In the genomic region with DNA sequence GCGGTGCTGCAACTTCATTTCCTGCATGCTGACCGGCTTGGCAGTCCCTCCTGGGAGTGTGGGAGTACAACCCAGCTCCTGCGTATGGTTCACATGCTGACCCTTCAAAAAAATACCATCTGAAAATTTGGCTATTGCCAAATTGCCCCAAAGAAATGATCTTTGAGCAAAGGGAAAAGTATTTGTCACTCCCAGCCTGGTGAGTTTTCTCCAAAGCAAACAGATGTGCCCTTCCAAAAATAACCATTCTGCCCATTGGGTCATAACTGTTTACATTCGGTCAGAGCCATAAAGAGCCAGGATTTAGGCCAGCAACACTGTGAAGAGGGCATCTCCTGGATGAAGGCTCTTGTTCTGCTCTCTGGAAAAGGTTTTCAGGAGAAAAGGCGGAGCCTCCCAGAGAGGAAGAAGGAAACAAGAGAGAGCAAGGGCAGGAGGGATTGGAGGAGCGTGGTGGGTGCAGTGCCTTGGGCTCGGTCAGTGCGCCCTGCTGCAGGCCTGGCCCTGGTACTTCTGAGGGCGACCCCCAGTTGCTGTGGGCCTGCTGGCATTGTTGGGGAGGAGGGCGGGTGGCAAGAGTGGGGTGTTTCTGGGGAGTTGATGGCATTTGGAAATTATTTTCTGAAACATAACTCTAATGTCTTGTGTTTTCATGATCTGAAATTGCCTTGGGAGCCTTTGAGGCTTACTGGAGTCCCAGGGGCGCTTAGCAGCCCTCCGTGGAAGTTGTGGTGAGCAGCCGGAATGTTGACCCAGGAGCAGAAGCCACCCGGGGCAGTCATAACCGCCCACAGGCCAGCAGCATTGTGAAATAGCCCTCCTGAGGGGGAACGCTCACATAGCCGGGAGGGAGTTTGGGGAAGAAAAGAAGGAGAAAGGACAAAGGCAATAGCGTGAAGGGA, we compare ENCODE assay signal across 17 cellular contexts.
DNase-seq lines count a peak whose midpoint lies in the region; ATAC-seq, FAIRE-seq and TF ChIP-seq lines count a peak whose summit lies in the region.
"Had no signal": no experiment of that assay in that cellular context is flagged by ENCODE, and none has a peak within 500 bp of the region (broad histone marks: within the 10 kb centered on the region; RNA-seq: fewer than 3 reads in every experiment).

No MANE protein-coding gene starts in this region.

- whole genome bisulfite sequencing in A549 (ENCODE audit: missing lambda C conversion rate), result 70% methylated on average over 16 of the region's 18 CpGs
- WGBS in small intestine, 3 donors, result 82 to 86% (median 84%) methylated on average over 17 to 18 of the region's 18 CpGs

- FAIRE-seq in A549 (lab: Jason Lieb, UNC), result no peak
- FAIRE-seq in small intestine (lab: Jason Lieb, UNC), result no peak
- FAIRE-seq: G401.6 had no signal

- no peaks in the 10 kb centered on the region for H3K79me2 ChIP-seq in neural progenitor cell (ENCODE audit: low read depth)

- CTCF ChIA-PET in A549 (lab: Yijun Ruan, JAX), result no interaction called here

- H3K27ac ChIP-seq in A549, result peak overlapping the region; percentile 35 to 77; a peak in 5 of 6 replicates
- H3K27ac ChIP-seq in neural progenitor cell, result no peak overlapping the region
- no peak overlapping the region for H3K27ac ChIP-seq in small intestine (ENCODE audit: low read depth in 1 of 2, low read length in 1 of 2)
- H3K27ac ChIP-seq: ovary had no signal

- DNase-seq in A549 (ENCODE audit: low read depth in 1 of 2, low spot score in 1 of 2) (peak in 1 of 2 experiments; percentile 25), NCI-H460 (ENCODE audit: extremely low read depth, low read depth) (peak; percentile 73), neural progenitor cell (ENCODE audit: low spot score) (peak; percentile 10), small intestine (no peak), natural killer cell (no peak)
- DNase-seq in stimulated activated naive B cell treated with anti-CD40 and anti-IgM and Interleukin-4, amounts not matched to agents 10 μg/mL and 1 μg/mL and 100 μg/mL, for 72 hours, result no peak
- DNase-seq: activated CD4-positive, alpha-beta T cell treated with anti-CD3 and anti-CD28 coated beads for 48 hours; caudate nucleus; Karpas-422; NCI-H1694 treated with DMSO at 0.1 percent for 48 hours; ovary; stimulated activated CD4-positive, alpha-beta T cell treated with anti-CD3 and anti-CD28 coated beads, Interleukin-12 subunit alpha, Interleukin-12 subunit beta, amount 100 ng/mL, for 4 hours; stimulated activated naive CD8-positive, alpha-beta T cell treated with anti-CD3 and anti-CD28 coated beads, Interleukin-15, amount 100 ng/mL, for 72 hours had no signal

- no peak overlapping the region for H3K4me3 Mint-ChIP-seq in dendritic cell treated with granulocyte-macrophage colony-stimulating factor and Interleukin-4, amounts not matched to agents 40 ng/mL and 50 ng/mL, for 4 days
- H3K4me3 Mint-ChIP-seq in neural progenitor cell (no peak overlapping the region), natural killer cell (no peak overlapping the region)
- H3K4me3 Mint-ChIP-seq in stimulated activated naive B cell treated with anti-CD40 and anti-IgM and Interleukin-4, amounts not matched to agents 10 μg/mL and 1 μg/mL and 100 μg/mL, for 72 hours, result no peak overlapping the region
- H3K4me3 Mint-ChIP-seq: activated naive CD4-positive, alpha-beta T cell treated with anti-CD3 and anti-CD28 coated beads, Interleukin-2, amount 50 U/mL, for 24 hours; stimulated activated naive CD8-positive, alpha-beta T cell treated with anti-CD3 and anti-CD28 coated beads, Interleukin-15, amount 100 ng/mL, for 72 hours had no signal

- peaks cover 41% of the 10 kb centered on the region for H3K27me3 Mint-ChIP-seq in dendritic cell treated with granulocyte-macrophage colony-stimulating factor and Interleukin-4, amounts not matched to agents 40 ng/mL and 50 ng/mL, for 4 days
- H3K27me3 Mint-ChIP-seq in neural progenitor cell (ENCODE audit: insufficient read depth, low read depth), result peaks cover 7% of the 10 kb centered on the region
- peaks cover 33 to 36% of the 10 kb centered on the region in 2 donors for H3K27me3 Mint-ChIP-seq in stimulated activated naive B cell treated with anti-CD40 and anti-IgM and Interleukin-4, amounts not matched to agents 10 μg/mL and 1 μg/mL and 100 μg/mL, for 72 hours
- peaks cover 19 to 44% of the 10 kb centered on the region in 2 donors for H3K27me3 Mint-ChIP-seq in natural killer cell (ENCODE audit: low read depth in 2 of 2)

- POLR2A ChIA-PET in A549 (lab: Yijun Ruan, JAX), result no interaction called here

- no peak for TF ChIP-seq EP300 in A549 (IDR thresholded peaks at IDR 0.05)

- ATAC-seq in A549 (peak in 1 of 2 experiments; percentile 37; a peak in 1 of 6 replicates), GM21529 (IDR thresholded peaks at IDR 0.05; ENCODE audit: unreplicated experiment) (no peak), natural killer cell (no peak)
- ATAC-seq in stimulated activated naive B cell treated with anti-CD40 and anti-IgM and Interleukin-4, amounts not matched to agents 10 μg/mL and 1 μg/mL and 100 μg/mL, for 72 hours (replicated peaks), result no peak
- ATAC-seq: stimulated activated naive CD8-positive, alpha-beta T cell treated with anti-CD3 and anti-CD28 coated beads, Interleukin-15, amount 100 ng/mL, for 72 hours had no signal

- H3K4me1 ChIP-seq in A549, result peaks cover 29% of the 10 kb centered on the region
- H3K4me1 ChIP-seq in neural progenitor cell, result no peaks in the 10 kb centered on the region
- no peaks in the 10 kb centered on the region for H3K4me1 ChIP-seq in small intestine (ENCODE audit: control insufficient read depth in 2 of 2, insufficient read depth in 1 of 2, low read depth in 1 of 2, low read length in 1 of 2)

- no peak for TF ChIP-seq RAD21 in A549 (conservative IDR thresholded peaks at IDR 0.05 in 1 of 2, IDR thresholded peaks at IDR 0.05 in 1 of 2)

- H3K27me3 ChIP-seq in neural progenitor cell (no peaks in the 10 kb centered on the region), small intestine (ENCODE audit: control insufficient read depth in 2 of 2, insufficient read depth in 2 of 2, low read length in 2 of 2) (peaks cover 0 to 2% of the 10 kb centered on the region in 2 donors)
- H3K27me3 ChIP-seq: ovary had no signal

- H3K9ac ChIP-seq in neural progenitor cell, result no peak overlapping the region

- no peaks in the 10 kb centered on the region for H4K20me1 ChIP-seq in neural progenitor cell (ENCODE audit: low read depth)

- TF ChIP-seq CTCF in A549 (IDR thresholded peaks at IDR 0.05) (no peak), neural progenitor cell (IDR thresholded peaks at IDR 0.05) (no peak), natural killer cell (IDR thresholded peaks at IDR 0.05) (no peak)

- H3K9me3 ChIP-seq in A549, result no peaks in the 10 kb centered on the region
- H3K9me3 ChIP-seq in neural progenitor cell (ENCODE audit: low read depth), result no peaks in the 10 kb centered on the region
- no peaks in the 10 kb centered on the region for H3K9me3 ChIP-seq in small intestine (ENCODE audit: control insufficient read depth, low read depth)
- H3K9me3 ChIP-seq: ovary had no signal

- no peaks in the 10 kb centered on the region for H3K36me3 Mint-ChIP-seq in dendritic cell treated with granulocyte-macrophage colony-stimulating factor and Interleukin-4, amounts not matched to agents 40 ng/mL and 50 ng/mL, for 4 days (ENCODE audit: low read depth)
- H3K36me3 Mint-ChIP-seq in neural progenitor cell (no peaks in the 10 kb centered on the region), natural killer cell (no peaks in the 10 kb centered on the region)
- H3K36me3 Mint-ChIP-seq in stimulated activated naive B cell treated with anti-CD40 and anti-IgM and Interleukin-4, amounts not matched to agents 10 μg/mL and 1 μg/mL and 100 μg/mL, for 72 hours, result peaks cover 0 to 2% of the 10 kb centered on the region in 2 donors
- H3K36me3 Mint-ChIP-seq: activated naive CD4-positive, alpha-beta T cell treated with anti-CD3 and anti-CD28 coated beads, Interleukin-2, amount 50 U/mL, for 24 hours had no signal

- H3K4me3 ChIP-seq in A549 (no peak overlapping the region), neural progenitor cell (no peak overlapping the region), small intestine (ENCODE audit: low read depth in 1 of 2, low read length in 2 of 2) (no peak overlapping the region)
- H3K4me3 ChIP-seq: ovary had no signal

- peaks cover 10% of the 10 kb centered on the region for H3K9me3 Mint-ChIP-seq in dendritic cell treated with granulocyte-macrophage colony-stimulating factor and Interleukin-4, amounts not matched to agents 40 ng/mL and 50 ng/mL, for 4 days
- no peaks in the 10 kb centered on the region for H3K9me3 Mint-ChIP-seq in neural progenitor cell
- H3K9me3 Mint-ChIP-seq in stimulated activated naive B cell treated with anti-CD40 and anti-IgM and Interleukin-4, amounts not matched to agents 10 μg/mL and 1 μg/mL and 100 μg/mL, for 72 hours, result peaks cover 0 to 2% of the 10 kb centered on the region in 2 donors
- no peaks in the 10 kb centered on the region for H3K9me3 Mint-ChIP-seq in natural killer cell
- H3K9me3 Mint-ChIP-seq: stimulated activated naive CD8-positive, alpha-beta T cell treated with anti-CD3 and anti-CD28 coated beads, Interleukin-15, amount 100 ng/mL, for 72 hours had no signal

- H3F3A ChIP-seq in neural progenitor cell (ENCODE audit: low read depth), result no peaks in the 10 kb centered on the region

- H3K4me1 Mint-ChIP-seq in dendritic cell treated with granulocyte-macrophage colony-stimulating factor and Interleukin-4, amounts not matched to agents 40 ng/mL and 50 ng/mL, for 4 days (ENCODE audit: low read depth), result peaks cover 26% of the 10 kb centered on the region
- H3K4me1 Mint-ChIP-seq in neural progenitor cell (peaks cover 8% of the 10 kb centered on the region), natural killer cell (no peaks in the 10 kb centered on the region)
- H3K4me1 Mint-ChIP-seq in stimulated activated naive B cell treated with anti-CD40 and anti-IgM and Interleukin-4, amounts not matched to agents 10 μg/mL and 1 μg/mL and 100 μg/mL, for 72 hours, result no peaks in the 10 kb centered on the region
- H3K4me1 Mint-ChIP-seq: activated naive CD4-positive, alpha-beta T cell treated with anti-CD3 and anti-CD28 coated beads, Interleukin-2, amount 50 U/mL, for 24 hours; stimulated activated naive CD8-positive, alpha-beta T cell treated with anti-CD3 and anti-CD28 coated beads, Interleukin-15, amount 100 ng/mL, for 72 hours had no signal

- H3K36me3 ChIP-seq in neural progenitor cell (no peaks in the 10 kb centered on the region), small intestine (ENCODE audit: control insufficient read depth in 2 of 2, insufficient read depth in 2 of 2, low read length in 2 of 2) (no peaks in the 10 kb centered on the region)
- H3K36me3 ChIP-seq: ovary had no signal

- TF ChIP-seq POLR2A in A549 (IDR thresholded peaks at IDR 0.05; ENCODE audit: low read length), result no peak

- H3K4me2 ChIP-seq in A549, result peak overlapping the region; percentile 38
- H3K4me2 ChIP-seq in neural progenitor cell, result no peak overlapping the region

- intact Hi-C loops in dendritic cell treated with granulocyte-macrophage colony-stimulating factor and Interleukin-4, amounts not matched to agents 40 ng/mL and 50 ng/mL, for 4 days (cut with micrococcal nuclease), result no loop called here
- intact Hi-C loops in natural killer cell (cut with micrococcal nuclease), result no loop called here

- peak overlapping the region; percentile 4 for H3K27ac Mint-ChIP-seq in dendritic cell treated with granulocyte-macrophage colony-stimulating factor and Interleukin-4, amounts not matched to agents 40 ng/mL and 50 ng/mL, for 4 days
- H3K27ac Mint-ChIP-seq in neural progenitor cell (no peak overlapping the region), natural killer cell (no peak overlapping the region)
- H3K27ac Mint-ChIP-seq in stimulated activated naive B cell treated with anti-CD40 and anti-IgM and Interleukin-4, amounts not matched to agents 10 μg/mL and 1 μg/mL and 100 μg/mL, for 72 hours, result no peak overlapping the region
- H3K27ac Mint-ChIP-seq: activated naive CD4-positive, alpha-beta T cell treated with anti-CD3 and anti-CD28 coated beads, Interleukin-2, amount 50 U/mL, for 24 hours; stimulated activated naive CD8-positive, alpha-beta T cell treated with anti-CD3 and anti-CD28 coated beads, Interleukin-15, amount 100 ng/mL, for 72 hours had no signal

- peak overlapping the region; percentile 85 for H2AFZ ChIP-seq in neural progenitor cell (replicated peaks)

Comparison
In these comparisons a context has a peak if more than half of its experiments do, and no peak if none do; other contexts are left out.
1. DNase-seq: peak in NCI-H460 (single experiment) and neural progenitor cell (single experiment); none in small intestine (single experiment), stimulated activated naive B cell treated with anti-CD40 and anti-IgM and Interleukin-4, amounts not matched to agents 10 μg/mL and 1 μg/mL and 100 μg/mL, for 72 hours (single experiment) and natural killer cell (single experiment).
2. H3K27ac ChIP-seq: peak in A549 (2 of 2); none in neural progenitor cell (single experiment) and small intestine (0 of 2).